ENCODE assay signal across 1 cellular context in genomic region chr2:120520929-120521912, GRCh38.
TF ChIP-seq lines count a peak whose summit lies in the region.

No MANE protein-coding gene starts in this region.

TF ChIP-seq in HepG2, 621 proteins besides CTCF, POLR2A, EP300 and RAD21 (continued from another document and continues in another):
- TF ChIP-seq DBP (CRISPR knock-in tag; IDR thresholded peaks at IDR 0.05; ENCODE audit: not compliant biosample characterization) (no peak), ZNF619 (CRISPR knock-in tag; IDR thresholded peaks at IDR 0.05) (no peak), NFAT5 (CRISPR knock-in tag; IDR thresholded peaks at IDR 0.05) (no peak), ZNF720 (CRISPR knock-in tag; IDR thresholded peaks at IDR 0.05) (no peak), ZNF225 (CRISPR knock-in tag; IDR thresholded peaks at IDR 0.05) (no peak), SATB2 (CRISPR knock-in tag; IDR thresholded peaks at IDR 0.05) (no peak), ZNF691 (CRISPR knock-in tag; IDR thresholded peaks at IDR 0.05; ENCODE audit: borderline replicate concordance, low read depth) (peak; percentile 47; the same call in 1 of the 2 replicates), LBX2 (CRISPR knock-in tag; IDR thresholded peaks at IDR 0.05; ENCODE audit: borderline replicate concordance) (no peak), SP4 (CRISPR knock-in tag; IDR thresholded peaks at IDR 0.05) (0 out of 2 replicates have a peak, but pooled peaks have one; percentile 21), ZNF224 (CRISPR knock-in tag; IDR thresholded peaks at IDR 0.05) (no peak), ZNF331 (CRISPR knock-in tag; IDR thresholded peaks at IDR 0.05) (0 out of 2 replicates have a peak, but pooled peaks have one; percentile 13), ZSCAN5A (CRISPR knock-in tag; IDR thresholded peaks at IDR 0.05; ENCODE audit: borderline replicate concordance) (no peak), STAT5B (CRISPR knock-in tag; IDR thresholded peaks at IDR 0.05) (no peak), SMARCE1 (IDR thresholded peaks at IDR 0.05; ENCODE audit: borderline replicate concordance) (no peak), HOXA3 (CRISPR knock-in tag; IDR thresholded peaks at IDR 0.05) (0 out of 2 replicates have a peak, but pooled peaks have one; percentile 23), HHEX (CRISPR knock-in tag; IDR thresholded peaks at IDR 0.05) (peak; percentile 7; the same call in 1 of the 2 replicates), ZNF687 (CRISPR knock-in tag; IDR thresholded peaks at IDR 0.05) (peak; percentile 33; the same call in 1 of the 2 replicates), RARG (CRISPR knock-in tag; IDR thresholded peaks at IDR 0.05; ENCODE audit: low read depth) (no peak), HIC2 (CRISPR knock-in tag; IDR thresholded peaks at IDR 0.05; ENCODE audit: low read depth) (0 out of 2 replicates have a peak, but pooled peaks have one; percentile 30), FOXA1 (IDR thresholded peaks at IDR 0.05) (no peak), FOXA1 (CRISPR knock-in tag; IDR thresholded peaks at IDR 0.05) (peak; percentile 17; the same call in 1 of the 2 replicates), ZNF547 (CRISPR knock-in tag; IDR thresholded peaks at IDR 0.05) (no peak), ZNF678 (CRISPR knock-in tag; IDR thresholded peaks at IDR 0.05) (no peak), LCORL (IDR thresholded peaks at IDR 0.05) (no peak), LCORL (CRISPR knock-in tag; IDR thresholded peaks at IDR 0.05) (no peak), STAG1 (CRISPR knock-in tag; IDR thresholded peaks at IDR 0.05) (peak; percentile 70), ZNF550 (CRISPR knock-in tag; IDR thresholded peaks at IDR 0.05; ENCODE audit: borderline replicate concordance) (no peak), ZBTB34 (CRISPR knock-in tag; IDR thresholded peaks at IDR 0.05) (no peak), POLR2G (IDR thresholded peaks at IDR 0.05; ENCODE audit: low read depth, low read length) (no peak), ZNF597 (CRISPR knock-in tag; IDR thresholded peaks at IDR 0.05) (no peak), RELA (CRISPR knock-in tag; IDR thresholded peaks at IDR 0.05) (0 out of 2 replicates have a peak, but pooled peaks have one; percentile 27), ZSCAN30 (CRISPR knock-in tag; IDR thresholded peaks at IDR 0.05) (no peak)
